In genomic region chr14:22588419-22589095, GRCh38 we compare ENCODE assay signal across 8 cellular contexts. TPM values are rescaled to one million over a fixed set of nuclear protein-coding genes. Genes with fewer than 3 reads are reported as not detected.
A peak's percentile ranks its signal among the peaks of the same experiment; 100 is the strongest.
DNase-seq lines count a peak whose midpoint lies in the region; ATAC-seq and TF ChIP-seq lines count a peak whose summit lies in the region.

No MANE protein-coding gene starts in this region.

- H3K9me3 ChIP-seq in SK-N-SH, result no peaks in the 10 kb centered on the region
- no peaks in the 10 kb centered on the region for H3K9me3 ChIP-seq in iPS-20b (ENCODE audit: insufficient read depth, low read depth, low read length)
- no peaks in the 10 kb centered on the region for H3K9me3 ChIP-seq in subcutaneous abdominal adipose tissue (ENCODE audit: control insufficient read depth in 5 of 5, low read length in 5 of 5)

- H3K27me3 ChIP-seq in SK-N-SH (ENCODE audit: insufficient read depth), result peaks cover 14% of the 10 kb centered on the region; the same call in 1 of the 2 replicates
- no peaks in the 10 kb centered on the region for H3K27me3 ChIP-seq in iPS-20b (ENCODE audit: insufficient read depth, low read length)
- H3K27me3 ChIP-seq in subcutaneous abdominal adipose tissue (ENCODE audit: control insufficient read depth in 5 of 5, insufficient read depth in 4 of 5, low read length in 5 of 5), result no peaks in the 10 kb centered on the region

- peak overlapping the region; percentile 99 for H3K4me3 Mint-ChIP-seq in activated T-helper 17 cell treated with anti-CD3 and anti-CD28 coated beads, Interleukin-2, amount 50 U/mL, for 72 hours

- H3K36me3 ChIP-seq in SK-N-SH (replicated peaks in 1 of 2; ENCODE audit: control insufficient read depth in 1 of 2, insufficient read depth in 2 of 2, low read length in 1 of 2), result peaks cover 5 to 18% of the 10 kb centered on the region in 2 experiments
- 0 out of 2 replicates have a peak, but pooled peaks cover 16% of the 10 kb centered on the region for H3K36me3 ChIP-seq in iPS-20b (ENCODE audit: insufficient read depth, low read depth, low read length)
- H3K36me3 ChIP-seq in subcutaneous abdominal adipose tissue (ENCODE audit: control insufficient read depth in 5 of 5, insufficient read depth in 5 of 5, low read length in 5 of 5), result no peaks in the 10 kb centered on the region

- peaks cover 60% of the 10 kb centered on the region for H3K36me3 Mint-ChIP-seq in activated T-helper 17 cell treated with anti-CD3 and anti-CD28 coated beads, Interleukin-2, amount 50 U/mL, for 72 hours (ENCODE audit: low read depth)

- H3K9me3 Mint-ChIP-seq in activated T-helper 17 cell treated with anti-CD3 and anti-CD28 coated beads, Interleukin-2, amount 50 U/mL, for 72 hours, result no peaks in the 10 kb centered on the region

- H4K20me1 ChIP-seq in SK-N-SH (ENCODE audit: insufficient read depth), result peaks cover 4% of the 10 kb centered on the region

- no peak for DNase-seq in SK-N-SH
- no peak for DNase-seq in cerebellar cortex (ENCODE audit: low spot score)
- DNase-seq in NAMALWA (ENCODE audit: low spot score), result no peak
- no peak for DNase-seq in DMS53 treated with DMSO at 0.1 percent for 48 hours (lab: John Stamatoyannopoulos, UW; ENCODE audit: unreplicated experiment)

- H3K4me2 ChIP-seq in SK-N-SH, result peak overlapping the region; percentile 78

- no peaks in the 10 kb centered on the region for H3K27me3 Mint-ChIP-seq in activated T-helper 17 cell treated with anti-CD3 and anti-CD28 coated beads, Interleukin-2, amount 50 U/mL, for 72 hours

- H3K4me1 Mint-ChIP-seq in activated T-helper 17 cell treated with anti-CD3 and anti-CD28 coated beads, Interleukin-2, amount 50 U/mL, for 72 hours, result peaks cover 39% of the 10 kb centered on the region

- peaks cover 9 to 12% of the 10 kb centered on the region in 2 experiments; a peak in 2 of 4 replicates for H3K4me1 ChIP-seq in SK-N-SH (ENCODE audit: control insufficient read depth in 1 of 2, insufficient read depth in 2 of 2, low read depth in 1 of 2, low read length in 1 of 2)
- peaks cover 7% of the 10 kb centered on the region for H3K4me1 ChIP-seq in iPS-20b (ENCODE audit: insufficient read depth, low read length)
- H3K4me1 ChIP-seq in subcutaneous abdominal adipose tissue (ENCODE audit: control insufficient read depth in 5 of 5, insufficient read depth in 5 of 5, low read length in 5 of 5), result peaks cover 0 to 41% (median 37%) of the 10 kb centered on the region in 5 donors

- H3K27ac ChIP-seq in SK-N-SH (ENCODE audit: low read depth in 2 of 2, low read length in 1 of 2) (peak overlapping the region; percentile 71 to 93), iPS-20b (ENCODE audit: low read length) (peak overlapping the region; percentile 26), subcutaneous abdominal adipose tissue (ENCODE audit: low read depth, low read length) (peak overlapping the region; percentile 93)

- POLR2A ChIA-PET in SK-N-SH (lab: Yijun Ruan, JAX), result no interaction called here

- H3K9me2 ChIP-seq in SK-N-SH, result no peaks in the 10 kb centered on the region

- H3K27ac Mint-ChIP-seq in activated T-helper 17 cell treated with anti-CD3 and anti-CD28 coated beads, Interleukin-2, amount 50 U/mL, for 72 hours, result peak overlapping the region; percentile 100

- H3K9ac ChIP-seq in SK-N-SH (peak overlapping the region; percentile 88), iPS-20b (ENCODE audit: low read depth, low read length) (peak overlapping the region; percentile 97), subcutaneous abdominal adipose tissue (ENCODE audit: low read length in 5 of 5) (peak overlapping the region; percentile 88 to 96 (median 95))

- H3K4me3 ChIP-seq in SK-N-SH (ENCODE audit: low read depth in 2 of 2, low read length in 1 of 2) (peak overlapping the region; percentile 92 to 99), iPS-20b (ENCODE audit: low read length) (peak overlapping the region; percentile 98), subcutaneous abdominal adipose tissue (ENCODE audit: low read depth in 1 of 5, low read length in 5 of 5) (peak overlapping the region; percentile 89 to 99 (median 96))

- CTCF ChIA-PET in SK-N-SH (lab: Yijun Ruan, JAX), result interaction anchor here (0.9 to 3.4 kb wide), 9 partner anchors 11 to 282 kb away, joined by 3 to 33 read pairs (median 4); partner anchors contain the start of genes ABHD4 and LRP10

- H3K79me2 ChIP-seq in SK-N-SH (ENCODE audit: insufficient read depth), result peaks cover 55% of the 10 kb centered on the region

- no peak for TF ChIP-seq EP300 in SK-N-SH (IDR thresholded peaks at IDR 0.05; ENCODE audit: borderline replicate concordance in 1 of 2, low read depth in 1 of 2, low read length in 1 of 2)

- no peak for TF ChIP-seq CTCF in SK-N-SH (IDR thresholded peaks at IDR 0.05)

- H3F3A ChIP-seq in SK-N-SH (replicated peaks; ENCODE audit: insufficient read depth), result peaks cover 8% of the 10 kb centered on the region

- WGBS in SK-N-SH (ENCODE audit: low lambda C conversion rate), result 1% methylated on average over 16 of the region's 17 CpGs

- peak overlapping the region; percentile 51; the same call in 1 of the 2 replicates for H2AFZ ChIP-seq in SK-N-SH (ENCODE audit: low read depth)

- ATAC-seq in SK-N-SH treated with all-trans-retinoic acid at 6 μM for 48 hours, result no peak
- ATAC-seq in activated T-helper 17 cell treated with anti-CD3 and anti-CD28 coated beads, Interleukin-2, amount 50 U/mL, for 72 hours (replicated peaks), result peak; percentile 59

- no peak for TF ChIP-seq RAD21 in SK-N-SH (IDR thresholded peaks at IDR 0.05; ENCODE audit: low read length)

TF ChIP-seq in SK-N-SH, 30 proteins besides CTCF, POLR2A, EP300 and RAD21 (continues in another document):
- TF ChIP-seq TEAD4 (IDR thresholded peaks at IDR 0.05; ENCODE audit: borderline replicate concordance, insufficient read depth) (no peak), EZH2phosphoT487 (IDR thresholded peaks at IDR 0.05; ENCODE audit: borderline replicate concordance, low read depth) (no peak), ZBTB33 (IDR thresholded peaks at IDR 0.05; ENCODE audit: borderline replicate concordance, low read depth) (no peak), TAF1 (IDR thresholded peaks at IDR 0.05; ENCODE audit: borderline replicate concordance, low read depth, low read length) (no peak), SIN3A (IDR thresholded peaks at IDR 0.05; ENCODE audit: borderline replicate concordance, low read depth, low read length) (no peak), RCOR1 (IDR thresholded peaks at IDR 0.05; ENCODE audit: low read length) (no peak), MEF2A (IDR thresholded peaks at IDR 0.05; ENCODE audit: borderline replicate concordance, low read depth) (no peak)

TF ChIP-seq in SK-N-SH treated with all-trans-retinoic acid at 6 μM for 48 hours, 23 proteins besides CTCF, POLR2A, EP300 and RAD21:
- no peak for TF ChIP-seq PPARA (CRISPR knock-in tag; IDR thresholded peaks at IDR 0.05; ENCODE audit: borderline replicate concordance)
- no peak for TF ChIP-seq ZC3H10 (CRISPR knock-in tag; IDR thresholded peaks at IDR 0.05)
- TF ChIP-seq BACH2 (CRISPR knock-in tag; IDR thresholded peaks at IDR 0.05; ENCODE audit: borderline replicate concordance), result no peak
- no peak for TF ChIP-seq ZFP30 (CRISPR knock-in tag; IDR thresholded peaks at IDR 0.05)
- TF ChIP-seq ARNTL (CRISPR knock-in tag; IDR thresholded peaks at IDR 0.05; ENCODE audit: borderline replicate concordance, low read depth), result no peak
- no peak for TF ChIP-seq SNAI2 (CRISPR knock-in tag; IDR thresholded peaks at IDR 0.05)
- TF ChIP-seq TOX (CRISPR knock-in tag; IDR thresholded peaks at IDR 0.05; ENCODE audit: borderline replicate concordance), result no peak
- no peak for TF ChIP-seq ZNF8 (CRISPR knock-in tag; IDR thresholded peaks at IDR 0.05)
- TF ChIP-seq ZNF70 (CRISPR knock-in tag; IDR thresholded peaks at IDR 0.05), result no peak

RNA-seq across cellular contexts. Expression of gene DAD1, which starts 0.5 kb away (rescaled TPM):
- polyA plus RNA-seq in SK-N-SH (2012; rRNA removed), result 406 and 478 TPM in 2 replicates
- polyA plus RNA-seq in SK-N-SH (2012; cell fraction: cytosol; rRNA removed), result 402 and 422 TPM in 2 replicates
- 149 and 190 TPM in 2 replicates for polyA plus RNA-seq in SK-N-SH (2012; cell fraction: nucleus; rRNA removed)
- total RNA-seq in activated T-helper 17 cell treated with anti-CD3 and anti-CD28 coated beads, Interleukin-2, amount 50 U/mL, for 72 hours, result 100 to 1,000 TPM; 218 to 229 TPM

RNA-seq across cellular contexts. Expression of gene ABHD4, which starts 9.5 kb away (rescaled TPM):
- polyA plus RNA-seq in SK-N-SH (2012; rRNA removed), result 15.0 and 18.8 TPM in 2 replicates
- 8.3 and 12.0 TPM in 2 replicates for polyA plus RNA-seq in SK-N-SH (2012; cell fraction: cytosol; rRNA removed)
- polyA plus RNA-seq in SK-N-SH (2012; cell fraction: nucleus; rRNA removed), result 14.3 and 16.8 TPM in 2 replicates
- 10 to 100 TPM; 11.2 to 31.0 TPM for total RNA-seq in activated T-helper 17 cell treated with anti-CD3 and anti-CD28 coated beads, Interleukin-2, amount 50 U/mL, for 72 hours

RNA-seq across cellular contexts. Expression of gene OR6J1, which starts 55.6 kb away (rescaled TPM):
- not detected in 2 replicates for polyA plus RNA-seq in SK-N-SH (2012; rRNA removed)
- polyA plus RNA-seq in SK-N-SH (2012; cell fraction: cytosol; rRNA removed), result not detected in 2 replicates
- not detected in 2 replicates for polyA plus RNA-seq in SK-N-SH (2012; cell fraction: nucleus; rRNA removed)
- not detected for total RNA-seq in activated T-helper 17 cell treated with anti-CD3 and anti-CD28 coated beads, Interleukin-2, amount 50 U/mL, for 72 hours

Comparison
In these comparisons a context has a peak if more than half of its experiments do, and no peak if none do; other contexts are left out.
1. H3K27ac ChIP-seq: peak in every context shown above with its lines; median percentile 93 in subcutaneous abdominal adipose tissue; 82 in SK-N-SH; 26 in iPS-20b.